In genomic region chr2:25275575-25275965, GRCh38 we compare ENCODE assay signal across 10 cellular contexts.
DNase-seq lines count a peak whose midpoint lies in the region; TF ChIP-seq lines count a peak whose summit lies in the region.
"Had no signal": no experiment of that assay in that cellular context is flagged by ENCODE, and none has a peak within 500 bp of the region (broad histone marks: within the 10 kb centered on the region; RNA-seq: fewer than 3 reads in every experiment).

No MANE protein-coding gene starts in this region.

- no peak overlapping the region for H2BK12ac ChIP-seq in H9 (ENCODE audit: insufficient read length, low read depth, low read length)

- CTCF ChIA-PET in CD4-positive, alpha-beta memory T cell (lab: Charles Lee; ENCODE audit: partially characterized antibody) = interaction anchor here (0.7 to 4.6 kb wide), 14 partner anchors 8 to 498 kb away, joined by 3 to 40 read pairs (median 8); no protein-coding TSS in a partner anchor
- CTCF ChIA-PET in OCI-LY7 (lab: Charles Lee; ENCODE audit: unreplicated experiment) = no interaction called here
- CTCF ChIA-PET in HEK293T (lab: Yijun Ruan, JAX) = no interaction called here

- no peak overlapping the region for H2AK5ac ChIP-seq in H9 (ENCODE audit: insufficient read length, low read length)

- peaks cover 70% of the 10 kb centered on the region for H3K4me1 ChIP-seq in CD4-positive, alpha-beta memory T cell (ENCODE audit: insufficient read depth, low read length)
- H3K4me1 ChIP-seq in H9 (ENCODE audit: insufficient read depth, low read length) (peaks cover 2% of the 10 kb centered on the region; the same call in 1 of the 2 replicates), sigmoid colon (peaks cover 0 to 50% (median 40%) of the 10 kb centered on the region in 4 donors), OCI-LY7 (ENCODE audit: insufficient read depth, low read length, poor library complexity, severe bottlenecking) (peaks cover 21% of the 10 kb centered on the region)

- H3K9me3 ChIP-seq in CD4-positive, alpha-beta memory T cell (ENCODE audit: control insufficient read depth in 1 of 2, low read length in 2 of 2) = no peaks in the 10 kb centered on the region
- H3K9me3 ChIP-seq in H9 (ENCODE audit: control insufficient read depth, low read depth, low read length) (no peaks in the 10 kb centered on the region), sigmoid colon (no peaks in the 10 kb centered on the region), OCI-LY7 (ENCODE audit: low read length) (no peaks in the 10 kb centered on the region)

- DNase-seq in CD4-positive, alpha-beta memory T cell = peak in 1 of 5 donors; percentile 34
- DNase-seq in H9 = no peak
- DNase-seq in sigmoid colon = no peak
- DNase-seq in effector CD4-positive, alpha-beta T cell = no peak
- DNase-seq in OCI-LY7 (ENCODE audit: low spot score) = no peak
- DNase-seq in SIG-M5 treated with dmso at 0.1 percent for 504 hours (lab: John Stamatoyannopoulos, UW; ENCODE audit: unreplicated experiment) = no peak
- DNase-seq in HEK293T (ENCODE audit: extremely low spot score) = no peak
- DNase-seq: NCI-H1417 had no signal

- H3K23ac ChIP-seq in H9 (ENCODE audit: insufficient read length, low read depth, low read length) = no peak overlapping the region

- H3K18ac ChIP-seq in H9 (ENCODE audit: insufficient read length, low read depth, low read length) = no peak overlapping the region

- peak overlapping the region; percentile 44 for H4K91ac ChIP-seq in H9 (ENCODE audit: insufficient read length, low read depth, low read length)

- POLR2A ChIA-PET in CD4-positive, alpha-beta memory T cell (lab: Charles Lee; ENCODE audit: partially characterized antibody) = interaction anchor here (1.1 to 4.6 kb wide), 12 partner anchors 10 to 303 kb away, joined by 4 to 100 read pairs (median 18); partner anchors contain the start of gene DNMT3A
- POLR2A ChIA-PET in OCI-LY7 (lab: Charles Lee) (no interaction called here), HEK293T (lab: Yijun Ruan, JAX) (no interaction called here)

- TF ChIP-seq EP300 in sigmoid colon (IDR thresholded peaks at IDR 0.05) = no peak

- WGBS in H9 (ENCODE audit: extremely low coverage, insufficient read length, low lambda C conversion rate) = no CpG with 5 or more reads among the region's 6 CpGs
- WGBS in sigmoid colon, 2 donors = 56 to 85% methylated on average over 6 of the region's 6 CpGs

- H3K36me3 ChIP-seq in CD4-positive, alpha-beta memory T cell (ENCODE audit: insufficient read depth, low read length) = no peaks in the 10 kb centered on the region
- peaks cover 0 to 39% (median 4%) of the 10 kb centered on the region in 4 donors for H3K36me3 ChIP-seq in sigmoid colon
- H3K36me3 ChIP-seq in OCI-LY7 (ENCODE audit: insufficient read depth, low read length) = no peaks in the 10 kb centered on the region

- H3K56ac ChIP-seq in H9 (ENCODE audit: insufficient read length, low read depth, low read length) = no peak overlapping the region

- H3K9ac ChIP-seq in H9 (ENCODE audit: extremely low read depth, insufficient read length, low read length) = no peak overlapping the region

- no peak overlapping the region for H2BK120ac ChIP-seq in H9 (ENCODE audit: low read depth, low read length, poor library complexity, severe bottlenecking)

- no peak overlapping the region for H4K8ac ChIP-seq in H9 (replicated peaks; ENCODE audit: insufficient read length, low read depth, low read length)

- intact Hi-C loops in CD4-positive, alpha-beta memory T cell (cut with micrococcal nuclease) = loop anchor here (5.0 to 10.0 kb wide), 2 partner anchors 111 to 602 kb away; partner anchors contain the start of genes ASXL2 and POMC
- intact Hi-C loops in dendritic cell treated with granulocyte-macrophage colony-stimulating factor and Interleukin-4, amounts not matched to agents 40 ng/mL and 50 ng/mL, for 4 days (cut with micrococcal nuclease) = loop anchor here (10.0 kb wide), 2 partner anchors 69 to 289 kb away; partner anchors contain the start of gene DNMT3A
- intact Hi-C loops in sigmoid colon (cut with DNase I) = loop anchor here (5.0 kb wide), 3 partner anchors 102 to 387 kb away; no protein-coding TSS in a partner anchor
- intact Hi-C loops in OCI-LY7 (cut with micrococcal nuclease; ENCODE audit: unreplicated experiment) = no loop called here

- H3K27me3 ChIP-seq in CD4-positive, alpha-beta memory T cell (ENCODE audit: insufficient read depth, low read length) = no peaks in the 10 kb centered on the region
- H3K27me3 ChIP-seq in H9 (ENCODE audit: insufficient read depth, low read length) (no peaks in the 10 kb centered on the region), sigmoid colon (no peaks in the 10 kb centered on the region)
- H3K27me3 ChIP-seq: hepatocyte had no signal

- no peak overlapping the region for H3K4ac ChIP-seq in H9 (ENCODE audit: low read depth, low read length)

- H3K79me2 ChIP-seq in H9 (ENCODE audit: insufficient read depth, low read length) (no peaks in the 10 kb centered on the region), OCI-LY7 (ENCODE audit: insufficient read depth, low read depth, low read length) (no peaks in the 10 kb centered on the region)
- H3K79me2 ChIP-seq: hepatocyte had no signal

- peaks cover 3% of the 10 kb centered on the region for H3K23me2 ChIP-seq in H9 (ENCODE audit: insufficient read length, low read depth, low read length, poor library complexity, severe bottlenecking)

- no TSS peak for BruUV-seq in OCI-LY7 (replicated peaks; lab: Mats Ljungman, UMichigan)

- H3K4me3 Mint-ChIP-seq in CD4-positive, alpha-beta memory T cell = peak overlapping the region in 6 of 8 donors; percentile 21 to 76 (median 60)
- no peak overlapping the region for H3K4me3 Mint-ChIP-seq in H9
- no peak overlapping the region for H3K4me3 Mint-ChIP-seq in dendritic cell treated with granulocyte-macrophage colony-stimulating factor and Interleukin-4, amounts not matched to agents 40 ng/mL and 50 ng/mL, for 4 days

- H3K9me2 ChIP-seq in OCI-LY7 (ENCODE audit: insufficient read depth, low read length) = no peaks in the 10 kb centered on the region

- TF ChIP-seq CTCF in H9 (conservative IDR thresholded peaks at IDR 0.05) (no peak), sigmoid colon (IDR thresholded peaks at IDR 0.05) (no peak), OCI-LY7 (conservative IDR thresholded peaks at IDR 0.05; ENCODE audit: low read length) (no peak)

- H3T11ph ChIP-seq in H9 (ENCODE audit: low read length) = no peak overlapping the region

- TF ChIP-seq POLR2A in sigmoid colon (IDR thresholded peaks at IDR 0.05) = no peak

- H2BK5ac ChIP-seq in H9 (ENCODE audit: insufficient read length, low read length) = no peak overlapping the region

- H3K27ac Mint-ChIP-seq in CD4-positive, alpha-beta memory T cell = peak overlapping the region; percentile 91 to 99 (median 96)
- peak overlapping the region in 1 of 3 experiments; percentile 39; a peak in 2 of 7 replicates for H3K27ac Mint-ChIP-seq in H9
- peak overlapping the region; percentile 90 for H3K27ac Mint-ChIP-seq in dendritic cell treated with granulocyte-macrophage colony-stimulating factor and Interleukin-4, amounts not matched to agents 40 ng/mL and 50 ng/mL, for 4 days

- H2BK15ac ChIP-seq in H9 (ENCODE audit: low read depth, low read length) = no peak overlapping the region

- no peak overlapping the region for H3K4me2 ChIP-seq in H9 (ENCODE audit: insufficient read depth, insufficient read length, low read length)
- no peak overlapping the region for H3K4me2 ChIP-seq in OCI-LY7 (ENCODE audit: low read length)
- H3K4me2 ChIP-seq: hepatocyte had no signal

- H2AFZ ChIP-seq in H9 (ENCODE audit: low read length) = no peak overlapping the region
- no peak overlapping the region for H2AFZ ChIP-seq in OCI-LY7 (ENCODE audit: low read length)
- H2AFZ ChIP-seq: hepatocyte had no signal

- peak overlapping the region; percentile 89 for H3K27ac ChIP-seq in CD4-positive, alpha-beta memory T cell (ENCODE audit: low read depth, low read length)
- H3K27ac ChIP-seq in H9 (ENCODE audit: insufficient read length, low read depth, low read length) (no peak overlapping the region), sigmoid colon (peak overlapping the region; percentile 77 to 93 (median 82)), OCI-LY7 (ENCODE audit: low read depth, low read length, poor library complexity, severe bottlenecking) (no peak overlapping the region)
- H3K27ac ChIP-seq: hepatocyte had no signal

- H4K20me1 ChIP-seq in H9 (ENCODE audit: control insufficient read depth, insufficient read depth, insufficient read length) = peaks cover 3% of the 10 kb centered on the region
- no peaks in the 10 kb centered on the region; the same call in 1 of the 2 replicates for H4K20me1 ChIP-seq in OCI-LY7 (ENCODE audit: insufficient read depth, low read length)

- H3K9me3 Mint-ChIP-seq in CD4-positive, alpha-beta memory T cell = peaks cover 0 to 2% (median 0%) of the 10 kb centered on the region in 8 donors
- no peaks in the 10 kb centered on the region for H3K9me3 Mint-ChIP-seq in H9
- H3K9me3 Mint-ChIP-seq in dendritic cell treated with granulocyte-macrophage colony-stimulating factor and Interleukin-4, amounts not matched to agents 40 ng/mL and 50 ng/mL, for 4 days = no peaks in the 10 kb centered on the region

- no peak overlapping the region; the same call in 1 of the 2 replicates for H3K14ac ChIP-seq in H9 (ENCODE audit: insufficient read depth, low read length)

- H2BK20ac ChIP-seq in H9 (ENCODE audit: low read depth, low read length, poor library complexity, severe bottlenecking) = no peak overlapping the region

- H3K36me3 Mint-ChIP-seq in CD4-positive, alpha-beta memory T cell = peaks cover 4 to 20% of the 10 kb centered on the region in 2 donors
- peaks cover 0 to 19% (median 2%) of the 10 kb centered on the region in 3 experiments; a peak in 6 of 7 replicates for H3K36me3 Mint-ChIP-seq in H9 (ENCODE audit: insufficient read depth in 1 of 3, low read depth in 3 of 3)
- H3K36me3 Mint-ChIP-seq in dendritic cell treated with granulocyte-macrophage colony-stimulating factor and Interleukin-4, amounts not matched to agents 40 ng/mL and 50 ng/mL, for 4 days (ENCODE audit: low read depth) = peaks cover 37% of the 10 kb centered on the region

- no peak overlapping the region for H4K5ac ChIP-seq in H9 (ENCODE audit: insufficient read length, low read depth, low read length)

- H3K4me1 Mint-ChIP-seq in CD4-positive, alpha-beta memory T cell = peaks cover 39 to 78% (median 59%) of the 10 kb centered on the region in 4 donors
- H3K4me1 Mint-ChIP-seq in H9 = peaks cover 52 to 53% of the 10 kb centered on the region in 2 experiments
- peaks cover 68% of the 10 kb centered on the region for H3K4me1 Mint-ChIP-seq in dendritic cell treated with granulocyte-macrophage colony-stimulating factor and Interleukin-4, amounts not matched to agents 40 ng/mL and 50 ng/mL, for 4 days (ENCODE audit: low read depth)

- no peaks in the 10 kb centered on the region for H3K79me1 ChIP-seq in H9 (ENCODE audit: insufficient read depth, low read depth, low read length, poor library complexity, severe bottlenecking)

- H3K27me3 Mint-ChIP-seq in CD4-positive, alpha-beta memory T cell = no peaks in the 10 kb centered on the region
- H3K27me3 Mint-ChIP-seq in H9 (ENCODE audit: low read depth) = peaks cover 1% of the 10 kb centered on the region; the same call in 1 of the 2 replicates
- H3K27me3 Mint-ChIP-seq in dendritic cell treated with granulocyte-macrophage colony-stimulating factor and Interleukin-4, amounts not matched to agents 40 ng/mL and 50 ng/mL, for 4 days = no peaks in the 10 kb centered on the region

- no peak overlapping the region for H3K4me3 ChIP-seq in CD4-positive, alpha-beta memory T cell (ENCODE audit: low read length in 2 of 2)
- H3K4me3 ChIP-seq in sigmoid colon (no peak overlapping the region), OCI-LY7 (ENCODE audit: low read depth, low read length, poor library complexity, severe bottlenecking) (no peak overlapping the region)
- H3K4me3 ChIP-seq: hepatocyte had no signal

Comparison
In these comparisons a context has a peak if more than half of its experiments do, and no peak if none do; other contexts are left out.
1. H3K27ac ChIP-seq: peak in CD4-positive, alpha-beta memory T cell (single experiment) and sigmoid colon (4 of 4); none in H9 (single experiment) and OCI-LY7 (single experiment).
2. H3K4me3 Mint-ChIP-seq: peak in CD4-positive, alpha-beta memory T cell (6 of 8); none in H9 (0 of 2) and dendritic cell treated with granulocyte-macrophage colony-stimulating factor and Interleukin-4, amounts not matched to agents 40 ng/mL and 50 ng/mL, for 4 days (single experiment).